8 cellular contexts compared by ENCODE assay signal in the genomic region with DNA sequence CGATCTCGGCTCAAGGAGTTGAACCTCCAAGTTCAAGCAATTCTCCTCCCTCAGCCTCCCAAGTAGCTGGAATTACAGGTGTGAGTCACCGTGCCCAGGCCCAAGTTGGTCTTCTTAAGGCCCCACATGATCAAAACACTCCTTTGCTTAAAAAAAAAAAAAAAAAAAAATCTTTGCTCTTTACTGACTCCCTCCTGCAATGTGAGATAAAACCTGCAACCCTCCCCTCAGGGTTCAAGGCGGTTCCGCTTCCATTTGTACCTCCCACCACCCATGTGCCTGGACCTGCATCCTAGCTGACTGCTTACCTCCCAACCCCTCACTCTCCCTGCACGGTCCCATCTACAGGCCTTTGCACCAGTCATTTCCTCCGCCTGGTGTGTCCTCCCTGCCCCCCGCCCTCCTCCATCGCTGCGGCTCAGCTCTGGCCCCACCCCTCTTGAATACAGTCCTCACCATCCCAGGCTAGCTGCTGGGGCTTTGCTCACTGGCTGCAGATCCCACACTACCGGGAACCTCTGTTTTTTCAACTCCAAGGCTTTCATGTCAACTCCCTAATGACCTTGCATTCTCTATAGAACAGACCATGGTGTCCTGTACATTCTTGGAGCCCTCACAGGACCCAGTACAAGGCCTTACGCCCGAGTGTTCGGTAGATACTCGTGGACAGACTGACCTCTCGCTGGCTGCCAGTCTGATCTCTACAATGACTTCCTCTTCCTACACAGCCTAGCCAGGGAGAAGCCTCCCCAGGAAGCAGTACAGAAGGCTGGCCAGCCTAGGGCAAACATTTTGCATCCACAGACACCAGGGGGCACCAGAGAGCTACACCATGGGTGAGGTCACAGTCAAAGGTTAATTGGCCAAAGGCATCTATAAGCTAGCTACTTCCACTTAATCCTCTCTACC. TPM values are rescaled to one million over a fixed set of nuclear protein-coding genes. Genes with fewer than 3 reads are reported as not detected.
A peak's percentile ranks its signal among the peaks of the same experiment; 100 is the strongest.
DNase-seq lines count a peak whose midpoint lies in the region; ATAC-seq, FAIRE-seq and TF ChIP-seq lines count a peak whose summit lies in the region.

No MANE protein-coding gene starts in this region.

- no peaks in the 10 kb centered on the region for H3K27me3 ChIP-seq in WERI-Rb-1 (ENCODE audit: insufficient read depth, low read depth, severe bottlenecking)
- H3K27me3 ChIP-seq in breast epithelium = no peaks in the 10 kb centered on the region

- no peak for TF ChIP-seq POLR2A in breast epithelium (IDR thresholded peaks at IDR 0.05)

- FAIRE-seq in islet of Langerhans (lab: Jason Lieb, UNC) = peak; percentile 92

- TF ChIP-seq CTCF in C4-2B (conservative IDR thresholded peaks at IDR 0.05) = peak; percentile 93
- TF ChIP-seq CTCF in WERI-Rb-1 (IDR thresholded peaks at IDR 0.05; ENCODE audit: low read depth, low read length) = peak; percentile 89
- TF ChIP-seq CTCF in breast epithelium (IDR thresholded peaks at IDR 0.05) = peak; percentile 89 to 97 (median 95)

- H3K4me3 ChIP-seq in WERI-Rb-1 (ENCODE audit: low read depth, low read length) (no peak overlapping the region), breast epithelium (no peak overlapping the region)

- H3K4me1 ChIP-seq in breast epithelium = peaks cover 0 to 6% of the 10 kb centered on the region in 2 donors

- H3K9me3 ChIP-seq in WERI-Rb-1 (ENCODE audit: severe bottlenecking) (no peaks in the 10 kb centered on the region), breast epithelium (no peaks in the 10 kb centered on the region)

- ATAC-seq in GM21786 (IDR thresholded peaks at IDR 0.05; ENCODE audit: unreplicated experiment) = peak; percentile 45
- ATAC-seq in HG02840 (IDR thresholded peaks at IDR 0.05; ENCODE audit: low FRiP score, unreplicated experiment) = no peak

- H3K36me3 ChIP-seq in WERI-Rb-1 (peaks cover 58% of the 10 kb centered on the region), breast epithelium (peaks cover 5% of the 10 kb centered on the region)

- intact Hi-C loops in breast epithelium (cut with DNase I; ENCODE audit: low total_unique reads) = loop anchor here (1.0 to 10.0 kb wide), 2 partner anchors 42 to 86 kb away; no protein-coding TSS in a partner anchor

- H3K27ac ChIP-seq in C4-2B (peak overlapping the region; percentile 26), WERI-Rb-1 (peak overlapping the region; percentile 36; the same call in 1 of the 2 replicates), breast epithelium (peak overlapping the region; percentile 6 to 81)

- DNase-seq in NCI-H2171 treated with DMSO at 0.1 percent for 48 hours (lab: John Stamatoyannopoulos, UW) (peak; percentile 75), WERI-Rb-1 (peak; percentile 86), breast epithelium (ENCODE audit: low spot score in 2 of 2) (peak; percentile 58 to 88)
- DNase-seq in stimulated activated CD4-positive, alpha-beta T cell treated with anti-CD3 and anti-CD28 coated beads, Interleukin-12 subunit alpha, Interleukin-12 subunit beta, amount 100 ng/mL, for 4 hours = peak; percentile 90

RNA-seq across cellular contexts. Expression of a gene that starts 14.2 kb away (rescaled TPM):
- total RNA-seq in breast epithelium = 10 to 100 TPM; 12.1 to 19.3 (median 19.2) TPM
